In the genomic region with DNA sequence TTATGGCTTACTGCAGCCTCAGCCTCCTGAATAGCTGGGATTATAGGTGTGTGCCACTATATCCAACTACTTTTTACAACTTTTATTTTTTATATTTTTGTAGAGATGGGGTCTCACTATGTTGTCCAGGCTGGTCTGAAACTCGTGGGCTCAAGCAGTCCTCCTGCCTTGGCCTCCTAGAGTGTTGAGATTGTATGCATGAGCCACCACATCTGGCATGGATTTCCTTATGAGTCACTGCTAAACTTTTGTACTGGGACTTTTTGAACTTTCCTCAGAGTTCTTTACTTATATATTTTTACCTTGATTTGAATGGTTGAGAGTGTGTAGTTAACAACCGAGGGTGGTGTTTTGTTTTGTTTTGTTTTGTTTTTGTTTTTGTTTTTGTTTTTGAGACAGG, we compare ENCODE assay signal across 20 cellular contexts. TPM values are rescaled to one million over a fixed set of nuclear protein-coding genes. Genes with fewer than 3 reads are reported as not detected.
DNase-seq lines count a peak whose midpoint lies in the region; ATAC-seq and TF ChIP-seq lines count a peak whose summit lies in the region.
"Had no signal": no experiment of that assay in that cellular context is flagged by ENCODE, and none has a peak within 500 bp of the region (broad histone marks: within the 10 kb centered on the region; RNA-seq: fewer than 3 reads in every experiment).

No MANE protein-coding gene starts in this region.

- H3K27ac ChIP-seq in neutrophil = peak overlapping the region; percentile 92
- H3K27ac ChIP-seq: body of pancreas, uterus had no signal

- H3K4me1 ChIP-seq in neutrophil (ENCODE audit: control insufficient read depth in 1 of 2, insufficient read depth in 1 of 2, low read depth in 1 of 2, low read length in 1 of 2) = peaks cover 100% of the 10 kb centered on the region in 2 experiments
- H3K4me1 ChIP-seq: uterus had no signal

- H3K9me3 ChIP-seq in neutrophil = no peaks in the 10 kb centered on the region
- H3K9me3 ChIP-seq: body of pancreas, uterus had no signal

- H3K4me3 ChIP-seq in neutrophil (ENCODE audit: low read depth in 1 of 2, low read length in 1 of 2) = peak overlapping the region; percentile 54 to 62
- H3K4me3 ChIP-seq: body of pancreas, heart right ventricle, uterus had no signal

- no peak for ATAC-seq in GM18868 (IDR thresholded peaks at IDR 0.05; ENCODE audit: unreplicated experiment)
- ATAC-seq: body of pancreas; effector memory CD8-positive, alpha-beta T cell; HCT116; heart right ventricle had no signal

- H3K36me3 ChIP-seq in neutrophil = no peaks in the 10 kb centered on the region
- H3K36me3 ChIP-seq: uterus had no signal

- no peak for TF ChIP-seq CTCF in neutrophil (IDR thresholded peaks at IDR 0.05)

- H3K27me3 ChIP-seq in neutrophil = no peaks in the 10 kb centered on the region
- H3K27me3 ChIP-seq: body of pancreas, heart right ventricle, uterus had no signal

- DNase-seq in EH (ENCODE audit: low read depth) = peak; percentile 61
- DNase-seq in NCI-H226 = peak; percentile 10
- DNase-seq in dermis blood vessel endothelial cell = peak; percentile 55
- DNase-seq in activated CD4-positive, CD25-positive, alpha-beta regulatory T cell (lab: John Stamatoyannopoulos, UW) = no peak
- DNase-seq in NCI-H345 (lab: John Stamatoyannopoulos, UW) = no peak
- DNase-seq in kidney glomerular epithelial cell (lab: John Stamatoyannopoulos, UW) = no peak
- DNase-seq: activated CD4-positive, alpha-beta memory T cell treated with anti-CD3 and anti-CD28 coated beads for 36 hours; body of pancreas; C1 segment of cervical spinal cord; DMS79 treated with DMSO at 0.1 percent for 48 hours; effector memory CD8-positive, alpha-beta T cell; heart right ventricle; Karpas-422; NCI-H187; NCI-H524; OCI-M1; uterus had no signal

RNA-seq across cellular contexts. Expression of gene DNAJC3, which starts 33.4 kb away (rescaled TPM):
- 67.2 and 93.2 TPM in 2 replicates for total RNA-seq in dermis blood vessel endothelial cell

Comparison
In these comparisons a context has a peak if more than half of its experiments do, and no peak if none do; other contexts are left out.
1. DNase-seq: peak in EH (single experiment), NCI-H226 (single experiment) and dermis blood vessel endothelial cell (single experiment); none in activated CD4-positive, CD25-positive, alpha-beta regulatory T cell (0 of 4), NCI-H345 (single experiment) and kidney glomerular epithelial cell (single experiment).